8 cellular contexts compared by ENCODE assay signal in the genomic region with DNA sequence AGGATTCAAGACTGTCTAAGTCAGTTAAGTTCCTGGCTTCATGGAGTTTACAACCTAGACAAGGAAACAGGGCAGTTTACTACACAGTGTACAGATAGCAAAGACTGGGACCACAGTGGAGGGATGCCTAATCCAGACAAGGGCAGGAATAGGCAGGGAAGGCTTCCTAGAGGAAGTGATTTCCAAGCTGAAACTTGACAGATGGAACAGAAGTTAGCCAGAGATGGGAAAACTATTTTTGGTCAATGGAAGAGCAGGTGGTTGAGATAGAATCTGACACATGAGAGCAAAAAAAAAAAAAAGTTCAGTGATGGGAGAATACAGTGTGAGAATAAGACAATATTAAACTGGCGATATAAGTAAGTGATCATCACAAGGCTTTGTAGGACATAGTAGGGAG. TPM values are rescaled to one million over a fixed set of nuclear protein-coding genes. Genes with fewer than 3 reads are reported as not detected.
DNase-seq lines count a peak whose midpoint lies in the region; ATAC-seq, FAIRE-seq and TF ChIP-seq lines count a peak whose summit lies in the region.

No MANE protein-coding gene starts in this region.

- TF ChIP-seq EP300 in A549 (IDR thresholded peaks at IDR 0.05): no peak

- CTCF ChIA-PET in A549 (lab: Yijun Ruan, JAX) (no interaction called here), HCT116 (lab: Charles Lee) (no interaction called here)

- intact Hi-C loops in HCT116 (cut with micrococcal nuclease): no loop called here

- H3K27me3 ChIP-seq in HCT116 (ENCODE audit: insufficient read depth, low read length): no peaks in the 10 kb centered on the region
- no peaks in the 10 kb centered on the region for H3K27me3 ChIP-seq in liver (ENCODE audit: control insufficient read depth in 4 of 4, insufficient read depth in 4 of 4, low read length in 3 of 4)

- H3K36me3 Mint-ChIP-seq in activated naive CD8-positive, alpha-beta T cell treated with anti-CD3 and anti-CD28 coated beads, Interleukin-2, amount 50 U/mL, for 24 hours (ENCODE audit: low read depth): peaks cover 40% of the 10 kb centered on the region

- peaks cover 45% of the 10 kb centered on the region for H3K79me2 ChIP-seq in HCT116 (ENCODE audit: insufficient read depth, low read length)

- no peak for ATAC-seq in A549
- ATAC-seq in HCT116: no peak
- no peak for ATAC-seq in activated naive CD8-positive, alpha-beta T cell treated with anti-CD3 and anti-CD28 coated beads, Interleukin-2, amount 50 U/mL, for 24 hours
- no peak for ATAC-seq in HG03469 (IDR thresholded peaks at IDR 0.05; ENCODE audit: unreplicated experiment)
- no peak for ATAC-seq in HG03520 (IDR thresholded peaks at IDR 0.05; ENCODE audit: unreplicated experiment)

- RAD21 ChIA-PET in HCT116 (lab: Charles Lee; ENCODE audit: low non-redundant PET in 1 of 2, low total read pairs in 2 of 2, uncharacterized antibody in 2 of 2, unreplicated experiment in 2 of 2): no interaction called here

- H3K36me3 ChIP-seq in HCT116 (ENCODE audit: control insufficient read depth in 1 of 2, insufficient read depth in 2 of 2, low read length in 2 of 2): peaks cover 19 to 35% of the 10 kb centered on the region in 2 experiments
- peaks cover 7 to 21% (median 11%) of the 10 kb centered on the region in 4 donors for H3K36me3 ChIP-seq in liver (ENCODE audit: control insufficient read depth in 4 of 4, insufficient read depth in 3 of 4, low read depth in 1 of 4, low read length in 3 of 4)

- TF ChIP-seq CTCF in A549 (IDR thresholded peaks at IDR 0.05) (no peak), HCT116 (IDR thresholded peaks at IDR 0.05 in 2 of 3, conservative IDR thresholded peaks at IDR 0.05 in 1 of 3; ENCODE audit: borderline replicate concordance in 1 of 3, insufficient read depth in 1 of 3, low read depth in 2 of 3, low read length in 2 of 3) (no peak), liver (IDR thresholded peaks at IDR 0.05; ENCODE audit: low read depth, low read length, missing input control) (no peak)

- FAIRE-seq in A549 (lab: Jason Lieb, UNC): no peak

- H4K20me1 ChIP-seq in HCT116 (ENCODE audit: insufficient read depth): no peaks in the 10 kb centered on the region

- no peaks in the 10 kb centered on the region for H3K27me3 Mint-ChIP-seq in activated naive CD8-positive, alpha-beta T cell treated with anti-CD3 and anti-CD28 coated beads, Interleukin-2, amount 50 U/mL, for 24 hours

- H3K4me1 Mint-ChIP-seq in activated naive CD8-positive, alpha-beta T cell treated with anti-CD3 and anti-CD28 coated beads, Interleukin-2, amount 50 U/mL, for 24 hours: peaks cover 34% of the 10 kb centered on the region

- no peaks in the 10 kb centered on the region for H3K9me3 Mint-ChIP-seq in activated naive CD8-positive, alpha-beta T cell treated with anti-CD3 and anti-CD28 coated beads, Interleukin-2, amount 50 U/mL, for 24 hours

- peak overlapping the region; percentile 93 for H3K4me2 ChIP-seq in A549
- H3K4me2 ChIP-seq in HCT116 (ENCODE audit: low read length): peak overlapping the region; percentile 87

- peak overlapping the region; percentile 92 to 94 for H3K27ac ChIP-seq in A549
- H3K27ac ChIP-seq in HCT116 (ENCODE audit: low read depth, low read length): peak overlapping the region; percentile 98; the same call in 1 of the 2 replicates
- H3K27ac ChIP-seq in liver (ENCODE audit: low read depth in 1 of 2, low read length in 2 of 2): peak overlapping the region in 1 of 2 donors; percentile 83

- BruUV-seq in HCT116 (replicated peaks; lab: Mats Ljungman, UMichigan): no TSS peak

- H3K9ac ChIP-seq in HCT116 (ENCODE audit: low read length) (peak overlapping the region; percentile 85), liver (ENCODE audit: low read depth in 1 of 2, low read length in 2 of 2) (peak overlapping the region in 1 of 2 donors; percentile 97)

- TF ChIP-seq RAD21 in A549 (conservative IDR thresholded peaks at IDR 0.05 in 1 of 2, IDR thresholded peaks at IDR 0.05 in 1 of 2): no peak
- no peak for TF ChIP-seq RAD21 in HCT116 (IDR thresholded peaks at IDR 0.05; ENCODE audit: low read depth)
- no peak for TF ChIP-seq RAD21 in liver (IDR thresholded peaks at IDR 0.05)

- no peak overlapping the region for H2AFZ ChIP-seq in HCT116 (ENCODE audit: low read depth, low read length, poor library complexity, severe bottlenecking)

- peak overlapping the region; percentile 96 for H3K4me3 Mint-ChIP-seq in activated naive CD8-positive, alpha-beta T cell treated with anti-CD3 and anti-CD28 coated beads, Interleukin-2, amount 50 U/mL, for 24 hours

- no peaks in the 10 kb centered on the region for H3K9me3 ChIP-seq in A549
- H3K9me3 ChIP-seq in HCT116 (ENCODE audit: control insufficient read depth in 1 of 2, insufficient read depth in 1 of 2, low read depth in 1 of 2, low read length in 2 of 2): no peaks in the 10 kb centered on the region
- no peaks in the 10 kb centered on the region for H3K9me3 ChIP-seq in liver (ENCODE audit: control insufficient read depth in 4 of 4, low read length in 3 of 4)

- no peak for DNase-seq in A549 (ENCODE audit: low read depth in 1 of 2, low spot score in 1 of 2)
- no peak for DNase-seq in HCT116 (ENCODE audit: low read depth, low spot score)
- DNase-seq in activated naive CD8-positive, alpha-beta T cell treated with anti-CD3 and anti-CD28 coated beads, Interleukin-2, amount 50 U/mL, for 24 hours: no peak
- no peak for DNase-seq in SKM-1 treated with dmso at 0.1 percent for 144 hours (lab: John Stamatoyannopoulos, UW; ENCODE audit: unreplicated experiment)
- DNase-seq in NCI-H345 (lab: John Stamatoyannopoulos, UW): no peak

- H3K4me1 ChIP-seq in A549 (peaks cover 23% of the 10 kb centered on the region), HCT116 (ENCODE audit: control insufficient read depth in 1 of 2, insufficient read depth in 2 of 2, low read length in 2 of 2) (peaks cover 8 to 26% of the 10 kb centered on the region in 2 experiments; a peak in 3 of 4 replicates), liver (ENCODE audit: control insufficient read depth in 4 of 4, insufficient read depth in 4 of 4, low read length in 3 of 4) (peaks cover 2 to 23% (median 13%) of the 10 kb centered on the region in 4 donors)

- POLR2A ChIA-PET in A549 (lab: Yijun Ruan, JAX) (no interaction called here), HCT116 (lab: Charles Lee) (no interaction called here)

- WGBS in A549 (ENCODE audit: missing lambda C conversion rate): 73% methylated on average over 1 of the region's 1 CpG
- WGBS in liver: 96% methylated on average over 1 of the region's 1 CpG

- TF ChIP-seq POLR2A in A549 (IDR thresholded peaks at IDR 0.05; ENCODE audit: low read length) (no peak), HCT116 (IDR thresholded peaks at IDR 0.05; ENCODE audit: borderline replicate concordance, extremely low read depth, insufficient read depth, insufficient read length) (no peak)

- H3K27ac Mint-ChIP-seq in activated naive CD8-positive, alpha-beta T cell treated with anti-CD3 and anti-CD28 coated beads, Interleukin-2, amount 50 U/mL, for 24 hours: peak overlapping the region; percentile 96

- peak overlapping the region; percentile 73 for H3K4me3 ChIP-seq in A549
- H3K4me3 ChIP-seq in HCT116 (replicated peaks in 1 of 2; ENCODE audit: low read depth in 1 of 2, low read length in 2 of 2): peak overlapping the region; percentile 68 to 95
- peak overlapping the region; percentile 77 to 93 (median 84) for H3K4me3 ChIP-seq in liver (ENCODE audit: low read depth in 1 of 3, low read length in 3 of 3)

- H3K9me2 ChIP-seq in HCT116 (ENCODE audit: insufficient read depth): no peaks in the 10 kb centered on the region

TF ChIP-seq in A549, 52 proteins besides CTCF, POLR2A, EP300 and RAD21 (continues in another document):
- TF ChIP-seq, protein P1, sequence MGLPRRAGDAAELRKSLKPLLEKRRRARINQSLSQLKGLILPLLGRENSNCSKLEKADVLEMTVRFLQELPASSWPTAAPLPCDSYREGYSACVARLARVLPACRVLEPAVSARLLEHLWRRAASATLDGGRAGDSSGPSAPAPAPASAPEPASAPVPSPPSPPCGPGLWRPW (IDR thresholded peaks at IDR 0.05): no peak

TF ChIP-seq in HCT116, 20 proteins besides CTCF, POLR2A, EP300 and RAD21 (continues in another document):
- TF ChIP-seq YY1 (IDR thresholded peaks at IDR 0.05; ENCODE audit: extremely low read depth, insufficient replicate concordance, low read depth, low read length) (no peak), ZFX (IDR thresholded peaks at IDR 0.05) (no peak)
- TF ChIP-seq, protein P2, sequence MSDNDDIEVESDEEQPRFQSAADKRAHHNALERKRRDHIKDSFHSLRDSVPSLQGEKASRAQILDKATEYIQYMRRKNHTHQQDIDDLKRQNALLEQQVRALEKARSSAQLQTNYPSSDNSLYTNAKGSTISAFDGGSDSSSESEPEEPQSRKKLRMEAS (IDR thresholded peaks at IDR 0.05): no peak

RNA-seq across cellular contexts. Expression of a gene that starts 1.3 kb away (rescaled TPM):
- polyA plus RNA-seq in A549 (2011; rRNA removed) (126 and 143 TPM in 2 replicates), A549 (2017; fragmentation: RNase III; extraction: RNeasy Plus Mini Kit Qiagen cat#74134 plus additional on column Dnase treatment) (212 to 235 TPM (median 214 TPM) in 3 replicates), liver (10 to 100 TPM; 85.1 to 94.2 TPM)
- 242 and 287 TPM in 2 replicates for polyA plus RNA-seq in A549 (2012; cell fraction: cytosol; rRNA removed)
- polyA plus RNA-seq in A549 (2012; cell fraction: nucleus; rRNA removed): 157 and 173 TPM in 2 replicates
- 49.6 and 65.4 TPM in 2 replicates for polyA minus RNA-seq in A549 (2011; rRNA and poly(A)+ RNA removed)
- total RNA-seq in HCT116 (2021; ENCODE audit: unreplicated experiment) (97.0 TPM), liver (10 to 100 TPM; 37.6 to 67.2 TPM)
- 107 and 111 TPM in 2 replicates for polyA plus RNA-seq in HCT116 (2012)

RNA-seq across cellular contexts. Expression of a gene that starts 1.4 kb away (rescaled TPM):
- polyA plus RNA-seq in A549 (2011; rRNA removed) (24.9 and 25.1 TPM in 2 replicates), A549 (2017; fragmentation: RNase III; extraction: RNeasy Plus Mini Kit Qiagen cat#74134 plus additional on column Dnase treatment) (16.6 to 21.9 TPM (median 18.2 TPM) in 3 replicates), liver (10 to 100 TPM in 1 of 2 donors, 1 to 10 TPM in 1; 9.0 to 10.4 TPM)
- polyA plus RNA-seq in A549 (2012; cell fraction: cytosol; rRNA removed): 9.0 and 9.4 TPM in 2 replicates
- polyA plus RNA-seq in A549 (2012; cell fraction: nucleus; rRNA removed): 5.0 and 5.8 TPM in 2 replicates
- 14.1 and 19.3 TPM in 2 replicates for polyA minus RNA-seq in A549 (2011; rRNA and poly(A)+ RNA removed)
- total RNA-seq in HCT116 (2021; ENCODE audit: unreplicated experiment) (15.5 TPM), liver (1 to 10 TPM; 5.3 to 7.7 TPM)
- 13.2 and 15.7 TPM in 2 replicates for polyA plus RNA-seq in HCT116 (2012)
